In genomic region chr18:46570666-46571065, GRCh38 we compare ENCODE assay signal across 33 cellular contexts.
DNase-seq lines count a peak whose midpoint lies in the region; TF ChIP-seq lines count a peak whose summit lies in the region.
"Had no signal": no experiment of that assay in that cellular context is flagged by ENCODE, and none has a peak within 500 bp of the region (broad histone marks: within the 10 kb centered on the region; RNA-seq: fewer than 3 reads in every experiment).

No MANE protein-coding gene starts in this region.

- no peak overlapping the region for H3K27ac Mint-ChIP-seq in osteocyte (ENCODE audit: unreplicated experiment)
- H3K27ac Mint-ChIP-seq: B cell; CD14-positive monocyte; CD4-positive, alpha-beta memory T cell; CD4-positive, alpha-beta T cell; CD4-positive, CD25-positive, alpha-beta regulatory T cell; CD8-positive, alpha-beta T cell had no signal

- H4K8ac ChIP-seq in neuronal stem cell (ENCODE audit: low read depth, low read length): no peak overlapping the region
- no peak overlapping the region for H4K8ac ChIP-seq in mesendoderm (ENCODE audit: low read depth, low read length)

- H3K23ac ChIP-seq in neuronal stem cell (ENCODE audit: low read depth, low read length, poor library complexity) (no peak overlapping the region), mesendoderm (ENCODE audit: low read length) (no peak overlapping the region)

- no peak overlapping the region for H3K4me3 Mint-ChIP-seq in osteocyte (ENCODE audit: unreplicated experiment)
- H3K4me3 Mint-ChIP-seq: B cell; CD14-positive monocyte; CD4-positive, alpha-beta memory T cell; CD4-positive, alpha-beta T cell; CD4-positive, CD25-positive, alpha-beta regulatory T cell; CD8-positive, alpha-beta memory T cell; CD8-positive, alpha-beta T cell had no signal

- no peaks in the 10 kb centered on the region for H3K36me3 ChIP-seq in esophagus muscularis mucosa
- H3K36me3 ChIP-seq in neuronal stem cell (replicated peaks in 1 of 2; ENCODE audit: control insufficient read depth in 2 of 2, insufficient read depth in 2 of 2, low read length in 2 of 2): no peaks in the 10 kb centered on the region
- no peaks in the 10 kb centered on the region for H3K36me3 ChIP-seq in mesendoderm (ENCODE audit: control insufficient read depth, insufficient read depth, low read length)
- H3K36me3 ChIP-seq: BE2C, BLaER1 had no signal

- H3K4me3 ChIP-seq in esophagus muscularis mucosa (no peak overlapping the region), neuronal stem cell (ENCODE audit: low read length in 2 of 2) (no peak overlapping the region), mesendoderm (ENCODE audit: low read length) (no peak overlapping the region)
- H3K4me3 ChIP-seq: A549; BLaER1; BLaER1 treated with 17β-estradiol and CSF1 and Interleukin-3, amounts not matched to agents 10 nM and 100 nM had no signal

- H3K27ac ChIP-seq in esophagus muscularis mucosa (replicated peaks in 1 of 4): no peak overlapping the region
- H3K27ac ChIP-seq in neuronal stem cell (replicated peaks; ENCODE audit: low read length): no peak overlapping the region
- H3K27ac ChIP-seq in mesendoderm (ENCODE audit: low read depth, low read length): no peak overlapping the region
- H3K27ac ChIP-seq: 22Rv1; A549; BLaER1; BLaER1 treated with 17β-estradiol and CSF1 and Interleukin-3, amounts not matched to agents 10 nM and 100 nM; C4-2B had no signal

- DNase-seq in esophagus muscularis mucosa (ENCODE audit: extremely low spot score) (peak; percentile 53), neuronal stem cell (ENCODE audit: low spot score) (no peak), osteocyte (ENCODE audit: extremely low spot score, unreplicated experiment) (peak; percentile 32), mesendoderm (no peak), ecto neural progenitor cell (ENCODE audit: low spot score) (no peak)
- DNase-seq in activated naive CD4-positive, alpha-beta T cell treated with anti-CD3 and anti-CD28 coated beads, Interleukin-2, amount 50 U/mL, for 16 hours: no peak
- DNase-seq: 8988T; ACHN; AML-193; BE2C; C1 segment of cervical spinal cord; Caco-2; Calu3; CD4-positive, alpha-beta memory T cell; CD4-positive, alpha-beta T cell; CD4-positive, CD25-positive, alpha-beta regulatory T cell; CD8-positive, alpha-beta memory T cell; CD8-positive, alpha-beta T cell; COR-L47; DMS 273 treated with DMSO at 0.1 percent for 48 hours; DMS153; DMS53; DMS79; DMS79 treated with DMSO at 0.1 percent for 48 hours; DND-41; EL had no signal

- intact Hi-C loops in esophagus muscularis mucosa (cut with DNase I): no loop called here

- H3K9ac ChIP-seq in neuronal stem cell (ENCODE audit: low read depth, low read length, poor library complexity) (no peak overlapping the region), mesendoderm (ENCODE audit: low read length) (no peak overlapping the region)
- H3K9ac ChIP-seq: BLaER1; BLaER1 treated with 17β-estradiol and CSF1 and Interleukin-3, amounts not matched to agents 10 nM and 100 nM had no signal

- TF ChIP-seq CTCF in esophagus muscularis mucosa (IDR thresholded peaks at IDR 0.05): no peak
- TF ChIP-seq CTCF in osteocyte (IDR thresholded peaks at IDR 0.05): no peak

- H2BK120ac ChIP-seq in neuronal stem cell (ENCODE audit: low read depth, low read length) (no peak overlapping the region), mesendoderm (ENCODE audit: low read depth, low read length) (no peak overlapping the region)

- H3K9me3 Mint-ChIP-seq in osteocyte (ENCODE audit: unreplicated experiment): peaks cover 3% of the 10 kb centered on the region
- H3K9me3 Mint-ChIP-seq: CD4-positive, alpha-beta memory T cell; CD4-positive, alpha-beta T cell; CD4-positive, CD25-positive, alpha-beta regulatory T cell; CD8-positive, alpha-beta memory T cell; CD8-positive, alpha-beta T cell had no signal

- no peak overlapping the region for H3K4ac ChIP-seq in neuronal stem cell (ENCODE audit: low read length)
- H3K4ac ChIP-seq in mesendoderm (ENCODE audit: low read depth, low read length): no peak overlapping the region

- no peak overlapping the region for H2AK5ac ChIP-seq in neuronal stem cell (ENCODE audit: low read depth, low read length)
- H2AK5ac ChIP-seq in mesendoderm (ENCODE audit: low read length): no peak overlapping the region

- no peaks in the 10 kb centered on the region for H3K4me1 Mint-ChIP-seq in osteocyte (ENCODE audit: unreplicated experiment)
- H3K4me1 Mint-ChIP-seq: B cell; CD4-positive, alpha-beta memory T cell; CD4-positive, CD25-positive, alpha-beta regulatory T cell; CD8-positive, alpha-beta memory T cell had no signal

- H3K14ac ChIP-seq in neuronal stem cell (ENCODE audit: low read length): no peak overlapping the region

- TF ChIP-seq EP300 in esophagus muscularis mucosa (IDR thresholded peaks at IDR 0.05): no peak

- H4K5ac ChIP-seq in mesendoderm (ENCODE audit: low read length): no peak overlapping the region

- H3K4me2 ChIP-seq in neuronal stem cell (ENCODE audit: insufficient read depth, low read length, poor library complexity, severe bottlenecking) (no peak overlapping the region), mesendoderm (ENCODE audit: low read length) (no peak overlapping the region)
- H3K4me2 ChIP-seq: A549; BLaER1; BLaER1 treated with 17β-estradiol and CSF1 and Interleukin-3, amounts not matched to agents 10 nM and 100 nM had no signal

- H2BK15ac ChIP-seq in neuronal stem cell (ENCODE audit: low read length) (no peak overlapping the region), mesendoderm (replicated peaks; ENCODE audit: low read depth) (no peak overlapping the region)

- H3K18ac ChIP-seq in neuronal stem cell (ENCODE audit: low read length) (peak overlapping the region; percentile 2), mesendoderm (ENCODE audit: low read length) (no peak overlapping the region)

- H3K36me3 Mint-ChIP-seq in osteocyte (ENCODE audit: unreplicated experiment): no peaks in the 10 kb centered on the region
- H3K36me3 Mint-ChIP-seq: CD4-positive, alpha-beta memory T cell; CD4-positive, CD25-positive, alpha-beta regulatory T cell; CD8-positive, alpha-beta memory T cell; CD8-positive, alpha-beta T cell had no signal

- H3K4me1 ChIP-seq in esophagus muscularis mucosa (no peaks in the 10 kb centered on the region), neuronal stem cell (ENCODE audit: control insufficient read depth in 2 of 2, insufficient read depth in 1 of 2, low read depth in 1 of 2, low read length in 2 of 2) (no peaks in the 10 kb centered on the region), mesendoderm (ENCODE audit: control insufficient read depth, low read depth, low read length) (no peaks in the 10 kb centered on the region)
- H3K4me1 ChIP-seq: A549, BE2C, Caco-2 had no signal

- H3K27me3 ChIP-seq in esophagus muscularis mucosa (peaks cover 0 to 10% (median 0%) of the 10 kb centered on the region in 4 donors), neuronal stem cell (ENCODE audit: control insufficient read depth in 3 of 3, insufficient read depth in 3 of 3, low read depth in 1 of 3, low read length in 3 of 3) (peaks cover 0 to 10% (median 0%) of the 10 kb centered on the region in 3 experiments), mesendoderm (ENCODE audit: insufficient read depth, low read length, poor library complexity) (no peaks in the 10 kb centered on the region)
- H3K27me3 ChIP-seq: BE2C; BLaER1; BLaER1 treated with 17β-estradiol and CSF1 and Interleukin-3, amounts not matched to agents 10 nM and 100 nM had no signal

- no peaks in the 10 kb centered on the region for H3K9me3 ChIP-seq in esophagus muscularis mucosa
- no peaks in the 10 kb centered on the region for H3K9me3 ChIP-seq in neuronal stem cell (replicated peaks in 1 of 2; ENCODE audit: control insufficient read depth in 2 of 2, insufficient read depth in 1 of 2, low read depth in 1 of 2, low read length in 2 of 2)
- H3K9me3 ChIP-seq: A549; BE2C; BLaER1; BLaER1 treated with 17β-estradiol and CSF1 and Interleukin-3, amounts not matched to agents 10 nM and 100 nM; Caco-2 had no signal

- no peaks in the 10 kb centered on the region for H3K79me2 ChIP-seq in mesendoderm (ENCODE audit: control insufficient read depth, insufficient read depth, low read length)

- WGBS in esophagus muscularis mucosa: 90% methylated on average over 6 of the region's 6 CpGs
- WGBS in neuronal stem cell (ENCODE audit: extremely low coverage in 2 of 2, insufficient read length in 2 of 2, insufficient replicate concordance in 1 of 2), 2 donors: no CpG with 5 or more reads among the region's 6 CpGs
- no CpG with 5 or more reads among the region's 6 CpGs for WGBS in mesendoderm (ENCODE audit: extremely low coverage, insufficient coverage, low lambda C conversion rate)

- H3K56ac ChIP-seq in mesendoderm (ENCODE audit: low read length): no peak overlapping the region

- no peak overlapping the region for H2BK5ac ChIP-seq in neuronal stem cell (ENCODE audit: low read length)
- no peak overlapping the region for H2BK5ac ChIP-seq in mesendoderm (ENCODE audit: low read length)

- H4K91ac ChIP-seq in neuronal stem cell (ENCODE audit: low read depth, low read length, poor library complexity): no peak overlapping the region

- H2AFZ ChIP-seq in neuronal stem cell (ENCODE audit: low read length): no peak overlapping the region

- no peaks in the 10 kb centered on the region for H3K27me3 Mint-ChIP-seq in osteocyte (ENCODE audit: unreplicated experiment)
- H3K27me3 Mint-ChIP-seq: CD4-positive, CD25-positive, alpha-beta regulatory T cell had no signal

- H3K79me1 ChIP-seq in neuronal stem cell (ENCODE audit: low read depth, low read length): no peaks in the 10 kb centered on the region
- no peaks in the 10 kb centered on the region for H3K79me1 ChIP-seq in mesendoderm (ENCODE audit: low read length)

- TF ChIP-seq POLR2A in esophagus muscularis mucosa (IDR thresholded peaks at IDR 0.05; ENCODE audit: low read depth): no peak

- no peak overlapping the region for H2BK12ac ChIP-seq in neuronal stem cell (ENCODE audit: low read length)

Comparison
In these comparisons a context has a peak if more than half of its experiments do, and no peak if none do; other contexts are left out.
1. DNase-seq: peak in esophagus muscularis mucosa (single experiment) and osteocyte (single experiment); none in neuronal stem cell (single experiment), mesendoderm (single experiment), ecto neural progenitor cell (single experiment) and activated naive CD4-positive, alpha-beta T cell treated with anti-CD3 and anti-CD28 coated beads, Interleukin-2, amount 50 U/mL, for 16 hours (single experiment).